In the genomic region with DNA sequence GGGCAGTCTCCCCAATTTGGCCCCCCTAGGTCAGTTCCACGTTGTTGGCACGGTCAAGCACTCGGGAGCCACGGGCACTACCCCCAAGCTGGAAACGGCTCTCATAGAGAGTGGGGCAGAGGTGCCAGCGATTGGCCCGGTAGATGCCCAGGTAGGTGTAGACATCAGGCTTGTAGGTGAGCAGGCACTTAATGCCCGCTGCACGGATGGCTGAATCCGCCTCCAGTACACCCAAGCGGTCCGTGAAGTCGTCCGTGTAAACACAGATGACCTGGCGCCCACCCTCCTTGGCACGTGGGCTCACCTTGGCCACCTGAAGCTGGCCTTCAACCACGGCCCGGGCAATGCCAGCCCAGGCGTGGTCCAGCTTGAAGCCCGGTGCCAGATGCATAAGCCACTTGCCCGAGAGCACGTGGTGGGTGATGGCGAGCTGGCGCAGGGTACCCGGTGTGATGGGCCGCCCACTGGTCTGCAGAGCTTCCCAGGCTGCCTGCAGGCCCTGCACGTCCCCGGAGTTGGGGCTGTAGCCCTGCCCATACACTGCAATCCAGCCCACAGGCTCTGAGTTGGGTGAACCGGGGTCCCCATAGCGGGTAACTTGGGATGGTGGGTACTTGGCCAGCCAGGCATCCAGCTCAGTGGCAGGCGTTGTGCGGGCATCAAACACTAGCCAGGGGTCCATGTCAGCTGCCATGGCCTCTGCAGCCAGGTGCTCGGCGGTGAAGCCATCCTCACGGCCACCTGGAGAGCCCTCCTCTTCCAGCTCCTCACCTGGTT, we compare ENCODE assay signal across 1 cellular context.
TF ChIP-seq lines count a peak whose summit lies in the region.

No MANE protein-coding gene starts in this region.

TF ChIP-seq in HEK293, 187 proteins besides CTCF, POLR2A, EP300 and RAD21 (continued from another document):
- TF ChIP-seq, protein P1, sequence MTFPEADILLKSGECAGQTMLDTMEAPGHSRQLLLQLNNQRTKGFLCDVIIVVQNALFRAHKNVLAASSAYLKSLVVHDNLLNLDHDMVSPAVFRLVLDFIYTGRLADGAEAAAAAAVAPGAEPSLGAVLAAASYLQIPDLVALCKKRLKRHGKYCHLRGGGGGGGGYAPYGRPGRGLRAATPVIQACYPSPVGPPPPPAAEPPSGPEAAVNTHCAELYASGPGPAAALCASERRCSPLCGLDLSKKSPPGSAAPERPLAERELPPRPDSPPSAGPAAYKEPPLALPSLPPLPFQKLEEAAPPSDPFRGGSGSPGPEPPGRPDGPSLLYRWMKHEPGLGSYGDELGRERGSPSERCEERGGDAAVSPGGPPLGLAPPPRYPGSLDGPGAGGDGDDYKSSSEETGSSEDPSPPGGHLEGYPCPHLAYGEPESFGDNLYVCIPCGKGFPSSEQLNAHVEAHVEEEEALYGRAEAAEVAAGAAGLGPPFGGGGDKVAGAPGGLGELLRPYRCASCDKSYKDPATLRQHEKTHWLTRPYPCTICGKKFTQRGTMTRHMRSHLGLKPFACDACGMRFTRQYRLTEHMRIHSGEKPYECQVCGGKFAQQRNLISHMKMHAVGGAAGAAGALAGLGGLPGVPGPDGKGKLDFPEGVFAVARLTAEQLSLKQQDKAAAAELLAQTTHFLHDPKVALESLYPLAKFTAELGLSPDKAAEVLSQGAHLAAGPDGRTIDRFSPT (tag by site-specific recombination; IDR thresholded peaks at IDR 0.05) = peak; percentile 78
- no peak for TF ChIP-seq ZNF174 (tag by site-specific recombination; IDR thresholded peaks at IDR 0.05)
